ENCODE assay signal across 30 cellular contexts in the genomic region with DNA sequence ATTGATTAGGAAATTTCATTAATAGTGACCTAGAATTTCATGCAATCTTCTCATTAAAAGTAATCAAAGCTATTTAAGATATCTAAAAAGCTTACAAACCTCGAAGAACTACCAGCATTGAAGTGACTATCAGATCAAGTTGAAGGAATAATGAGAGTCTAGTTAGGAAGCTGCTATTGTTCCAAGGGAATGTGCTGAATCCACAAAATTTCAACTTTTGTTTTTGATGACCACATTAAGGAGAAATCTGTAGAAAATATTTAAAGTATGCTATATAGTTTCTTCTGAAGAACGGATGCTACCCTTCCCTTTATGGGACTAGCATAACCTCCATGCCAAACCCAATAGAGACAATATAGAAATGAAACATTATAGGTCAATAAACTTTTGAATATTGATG. TPM values are rescaled to one million over a fixed set of nuclear protein-coding genes. Genes with fewer than 3 reads are reported as not detected.
"Had no signal": no experiment of that assay in that cellular context is flagged by ENCODE, and none has a peak within 500 bp of the region (broad histone marks: within the 10 kb centered on the region; RNA-seq: fewer than 3 reads in every experiment).

No MANE protein-coding gene starts in this region.

- H3K36me3 ChIP-seq: stomach, suprapubic skin, thoracic aorta, thyroid gland, tibial artery, tibial nerve, transverse colon, upper lobe of left lung, upper lobe of right lung, uterus, vagina had no signal

- H3K4me3 ChIP-seq: stomach, suprapubic skin, testis, thoracic aorta, thyroid gland, tibial artery, tibial nerve, transverse colon, upper lobe of left lung, upper lobe of right lung, uterus, vagina had no signal

- ATAC-seq: stimulated activated effector memory CD8-positive, alpha-beta T cell treated with anti-CD3 and anti-CD28 coated beads, Interleukin-12 subunit alpha, Interleukin-12 subunit beta, amount 100 ng/mL, for 72 hours; stimulated activated memory B cell treated with anti-CD40 and anti-IgM and Interleukin-4, amounts not matched to agents 10 μg/mL and 1 μg/mL and 100 μg/mL, for 72 hours; stimulated activated naive B cell treated with anti-CD40 and anti-IgM and Interleukin-4, amounts not matched to agents 10 μg/mL and 1 μg/mL and 100 μg/mL, for 72 hours; stimulated activated naive CD8-positive, alpha-beta T cell treated with anti-CD3 and anti-CD28 coated beads, Interleukin-15, amount 100 ng/mL, for 72 hours; stimulated activated naive CD8-positive, alpha-beta T cell treated with anti-CD3 and anti-CD28 coated beads, Interleukin-15, Interleukin-2, amounts not matched to agents 100 U/mL and 50 U/mL, for 24 hours; upper lobe of right lung had no signal

- H3K9me3 ChIP-seq: suprapubic skin, testis, thoracic aorta, thyroid gland, tibial artery, transverse colon, upper lobe of left lung, upper lobe of right lung, uterus, vagina had no signal

- H3K27ac ChIP-seq: stomach, suprapubic skin, testis, thoracic aorta, thyroid gland, tibial artery, tibial nerve, transverse colon, upper lobe of left lung, upper lobe of right lung, uterus, vagina had no signal

- DNase-seq: stimulated activated CD4-positive, alpha-beta T cell treated with anti-CD3 and anti-CD28 coated beads, Interleukin-2, amount 100 ng/mL, for 48 hours; stimulated activated CD4-positive, alpha-beta T cell treated with anti-CD3 and anti-CD28 coated beads, Interleukin-4, amount 100 ng/mL, for 1 hour; stimulated activated CD4-positive, alpha-beta T cell treated with anti-CD3 and anti-CD28 coated beads, Interleukin-4, amount 100 ng/mL, for 24 hours; stimulated activated CD4-positive, alpha-beta T cell treated with anti-CD3 and anti-CD28 coated beads, Interleukin-4, amount 100 ng/mL, for 4 hours; stimulated activated CD8-positive, alpha-beta memory T cell treated with anti-CD3 and anti-CD28 coated beads, Interleukin-4, amount 100 ng/mL, for 48 hours; stimulated activated naive B cell treated with anti-CD40 and anti-IgM and Interleukin-4, amounts not matched to agents 10 μg/mL and 1 μg/mL and 100 μg/mL, for 72 hours; stimulated activated naive CD4-positive, alpha-beta T cell; stimulated activated naive CD4-positive, alpha-beta T cell treated with Interleukin-2 at 50 U/mL for 16 hours; stimulated activated naive CD8-positive, alpha-beta T cell treated with anti-CD3 and anti-CD28 coated beads, Interleukin-15, amount 100 ng/mL, for 72 hours; stimulated activated naive CD8-positive, alpha-beta T cell treated with anti-CD3 and anti-CD28 coated beads, Interleukin-15, Interleukin-2, amounts not matched to agents 100 U/mL and 50 U/mL, for 24 hours; stomach; substantia nigra; testis; thyroid gland; tibial artery; transverse colon; trophoblast cell; upper lobe of left lung; upper lobe of right lung; uterus had no signal

- H3K27me3 ChIP-seq: suprapubic skin, testis, thyroid gland, tibial artery, tibial nerve, upper lobe of left lung, upper lobe of right lung, uterus, vagina had no signal

- H3K4me1 ChIP-seq: stomach, suprapubic skin, testis, thyroid gland, tibial artery, tibial nerve, transverse colon, upper lobe of left lung, upper lobe of right lung, uterus, vagina had no signal

- FAIRE-seq: urothelium cell line had no signal

RNA-seq across cellular contexts. Expression of a gene that starts 30.9 kb away (rescaled TPM):
- total RNA-seq: subcutaneous adipose tissue, suprapubic skin, temporal lobe, tibial nerve, urinary bladder, vagina had no signal

RNA-seq across cellular contexts. Expression of a gene that starts 55.4 kb away (rescaled TPM):
- total RNA-seq: temporal lobe, urinary bladder had no signal
